ENCODE assay signal across 1 cellular context in the genomic region with DNA sequence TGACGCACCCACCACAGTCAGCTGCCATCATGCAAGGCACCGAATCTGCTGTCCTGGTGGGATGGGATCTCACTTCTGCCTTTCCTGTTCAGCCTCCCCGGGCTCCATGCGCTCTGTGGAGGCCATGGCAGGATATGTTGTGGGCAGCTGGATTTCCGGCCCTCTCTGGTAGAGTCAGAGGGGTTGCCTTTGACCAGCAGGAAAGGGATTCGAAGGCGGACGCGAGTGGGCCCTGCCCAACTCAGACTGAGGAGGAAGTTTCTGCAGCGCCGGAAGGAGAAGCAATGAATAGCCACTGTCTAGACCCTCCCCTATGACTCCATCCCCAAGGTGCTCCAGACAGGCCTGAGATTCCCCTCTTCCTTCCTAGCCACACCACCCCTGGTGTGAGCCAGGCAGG.
TF ChIP-seq lines count a peak whose summit lies in the region.

No MANE protein-coding gene starts in this region.

TF ChIP-seq in HepG2, 621 proteins besides CTCF, POLR2A, EP300 and RAD21:
- no peak for TF ChIP-seq SALL2 (CRISPR knock-in tag; IDR thresholded peaks at IDR 0.05)
- TF ChIP-seq ZNF710 (CRISPR knock-in tag; IDR thresholded peaks at IDR 0.05; ENCODE audit: borderline replicate concordance), result no peak
- TF ChIP-seq, protein P1, sequence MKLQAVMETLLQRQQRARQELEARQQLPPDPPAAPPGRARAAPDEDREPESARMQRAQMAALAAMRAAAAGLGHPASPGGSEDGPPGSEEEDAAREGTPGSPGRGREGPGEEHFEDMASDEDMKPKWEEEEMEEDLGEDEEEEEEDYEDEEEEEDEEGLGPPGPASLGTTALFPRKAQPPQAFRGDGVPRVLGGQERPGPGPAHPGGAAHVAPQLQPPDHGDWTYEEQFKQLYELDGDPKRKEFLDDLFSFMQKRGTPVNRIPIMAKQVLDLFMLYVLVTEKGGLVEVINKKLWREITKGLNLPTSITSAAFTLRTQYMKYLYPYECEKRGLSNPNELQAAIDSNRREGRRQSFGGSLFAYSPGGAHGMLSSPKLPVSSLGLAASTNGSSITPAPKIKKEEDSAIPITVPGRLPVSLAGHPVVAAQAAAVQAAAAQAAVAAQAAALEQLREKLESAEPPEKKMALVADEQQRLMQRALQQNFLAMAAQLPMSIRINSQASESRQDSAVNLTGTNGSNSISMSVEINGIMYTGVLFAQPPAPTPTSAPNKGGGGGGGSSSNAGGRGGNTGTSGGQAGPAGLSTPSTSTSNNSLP (IDR thresholded peaks at IDR 0.05; ENCODE audit: low read depth, low read length), result no peak
